In genomic region chr3:104604326-104605010, GRCh38 we compare ENCODE assay signal across 10 cellular contexts.
DNase-seq lines count a peak whose midpoint lies in the region; ATAC-seq, FAIRE-seq and TF ChIP-seq lines count a peak whose summit lies in the region.
"Had no signal": no experiment of that assay in that cellular context is flagged by ENCODE, and none has a peak within 500 bp of the region (broad histone marks: within the 10 kb centered on the region; RNA-seq: fewer than 3 reads in every experiment).

No MANE protein-coding gene starts in this region.

- peak; percentile 36 for TF ChIP-seq CTCF in neural progenitor cell (IDR thresholded peaks at IDR 0.05)

- no peak overlapping the region for H3K4me3 Mint-ChIP-seq in neural progenitor cell
- no peak overlapping the region for H3K4me3 Mint-ChIP-seq in stimulated activated naive CD8-positive, alpha-beta T cell treated with anti-CD3 and anti-CD28 coated beads, Interleukin-15, amount 100 ng/mL, for 72 hours
- H3K4me3 Mint-ChIP-seq in activated CD4-positive, alpha-beta T cell treated with anti-CD3 and anti-CD28 coated beads for 36 hours, result no peak overlapping the region
- H3K4me3 Mint-ChIP-seq: activated CD4-positive, alpha-beta T cell treated with anti-CD3 and anti-CD28 coated beads, Interleukin-2, amount 10 ng/mL, durations not matched to agents 7 days and 5 days had no signal

- no peaks in the 10 kb centered on the region for H3K9me3 ChIP-seq in neural progenitor cell (ENCODE audit: low read depth)

- peaks cover 4% of the 10 kb centered on the region for H3K9me3 Mint-ChIP-seq in neural progenitor cell
- H3K9me3 Mint-ChIP-seq in stimulated activated naive CD8-positive, alpha-beta T cell treated with anti-CD3 and anti-CD28 coated beads, Interleukin-15, amount 100 ng/mL, for 72 hours, result no peaks in the 10 kb centered on the region
- no peaks in the 10 kb centered on the region for H3K9me3 Mint-ChIP-seq in activated CD4-positive, alpha-beta T cell treated with anti-CD3 and anti-CD28 coated beads for 36 hours (ENCODE audit: low read depth)
- H3K9me3 Mint-ChIP-seq: activated CD4-positive, alpha-beta T cell treated with anti-CD3 and anti-CD28 coated beads, Interleukin-2, amount 10 ng/mL, durations not matched to agents 7 days and 5 days had no signal

- POLR2A ChIA-PET in activated CD4-positive, alpha-beta T cell treated with anti-CD3 and anti-CD28 coated beads for 36 hours (lab: Charles Lee), result no interaction called here

- H2AFZ ChIP-seq in neural progenitor cell (replicated peaks), result no peak overlapping the region

- H4K20me1 ChIP-seq in neural progenitor cell (ENCODE audit: low read depth), result no peaks in the 10 kb centered on the region

- H3K27me3 Mint-ChIP-seq in neural progenitor cell (ENCODE audit: insufficient read depth, low read depth), result peaks cover 3% of the 10 kb centered on the region
- peaks cover 27% of the 10 kb centered on the region for H3K27me3 Mint-ChIP-seq in stimulated activated naive CD8-positive, alpha-beta T cell treated with anti-CD3 and anti-CD28 coated beads, Interleukin-15, amount 100 ng/mL, for 72 hours
- H3K27me3 Mint-ChIP-seq in activated CD4-positive, alpha-beta T cell treated with anti-CD3 and anti-CD28 coated beads for 36 hours, result peaks cover 3% of the 10 kb centered on the region

- intact Hi-C loops in activated CD4-positive, alpha-beta T cell treated with anti-CD3 and anti-CD28 coated beads for 36 hours (cut with DNase I, micrococcal nuclease), result no loop called here

- H3K36me3 ChIP-seq in neural progenitor cell, result no peaks in the 10 kb centered on the region

- no peak overlapping the region for H3K27ac Mint-ChIP-seq in neural progenitor cell
- H3K27ac Mint-ChIP-seq in stimulated activated naive CD8-positive, alpha-beta T cell treated with anti-CD3 and anti-CD28 coated beads, Interleukin-15, amount 100 ng/mL, for 72 hours, result no peak overlapping the region
- no peak overlapping the region for H3K27ac Mint-ChIP-seq in activated CD4-positive, alpha-beta T cell treated with anti-CD3 and anti-CD28 coated beads for 36 hours
- H3K27ac Mint-ChIP-seq: activated CD4-positive, alpha-beta T cell treated with anti-CD3 and anti-CD28 coated beads, Interleukin-2, amount 10 ng/mL, durations not matched to agents 7 days and 5 days had no signal

- CTCF ChIA-PET in activated CD4-positive, alpha-beta T cell treated with anti-CD3 and anti-CD28 coated beads for 36 hours (lab: Charles Lee), result no interaction called here

- H3K4me3 ChIP-seq in neural progenitor cell, result no peak overlapping the region

- ATAC-seq in stimulated activated naive CD8-positive, alpha-beta T cell treated with anti-CD3 and anti-CD28 coated beads, Interleukin-15, amount 100 ng/mL, for 72 hours, result no peak
- no peak for ATAC-seq in activated CD4-positive, alpha-beta T cell treated with anti-CD3 and anti-CD28 coated beads for 36 hours

- no peaks in the 10 kb centered on the region for H3K27me3 ChIP-seq in neural progenitor cell

- no peak overlapping the region for H3K27ac ChIP-seq in neural progenitor cell

- H3F3A ChIP-seq in neural progenitor cell (ENCODE audit: low read depth), result no peaks in the 10 kb centered on the region

- H3K4me2 ChIP-seq in neural progenitor cell, result no peak overlapping the region

- no peak overlapping the region for H3K9ac ChIP-seq in neural progenitor cell

- no peak for FAIRE-seq in frontal cortex (lab: Jason Lieb, UNC)

- peak; percentile 48 for DNase-seq in GM03348 (ENCODE audit: low spot score)
- DNase-seq in NCI-H2081 treated with DMSO at 0.1 percent for 48 hours (lab: John Stamatoyannopoulos, UW), result peak; percentile 53
- peak; percentile 26 to 50 for DNase-seq in dermis microvascular lymphatic vessel endothelial cell (ENCODE audit: low read depth in 2 of 2)
- no peak for DNase-seq in neural progenitor cell (ENCODE audit: low spot score)
- no peak for DNase-seq in stimulated activated naive CD8-positive, alpha-beta T cell treated with anti-CD3 and anti-CD28 coated beads, Interleukin-15, amount 100 ng/mL, for 72 hours
- no peak for DNase-seq in stimulated activated CD4-positive, alpha-beta T cell treated with anti-CD3 and anti-CD28 coated beads, Interleukin-4, amount 100 ng/mL, for 4 hours
- no peak for DNase-seq in frontal cortex (ENCODE audit: low spot score in 2 of 2)
- no peak for DNase-seq in activated CD4-positive, alpha-beta T cell treated with anti-CD3 and anti-CD28 coated beads for 36 hours
- DNase-seq: activated CD4-positive, alpha-beta T cell treated with anti-CD3 and anti-CD28 coated beads, Interleukin-2, amount 10 ng/mL, durations not matched to agents 7 days and 5 days; retina had no signal

- H3K4me1 ChIP-seq in neural progenitor cell, result peaks cover 10% of the 10 kb centered on the region

- H3K4me1 Mint-ChIP-seq in neural progenitor cell, result peaks cover 9% of the 10 kb centered on the region
- peaks cover 5% of the 10 kb centered on the region for H3K4me1 Mint-ChIP-seq in stimulated activated naive CD8-positive, alpha-beta T cell treated with anti-CD3 and anti-CD28 coated beads, Interleukin-15, amount 100 ng/mL, for 72 hours
- no peaks in the 10 kb centered on the region for H3K4me1 Mint-ChIP-seq in activated CD4-positive, alpha-beta T cell treated with anti-CD3 and anti-CD28 coated beads for 36 hours

- no peaks in the 10 kb centered on the region for H3K36me3 Mint-ChIP-seq in neural progenitor cell
- no peaks in the 10 kb centered on the region for H3K36me3 Mint-ChIP-seq in activated CD4-positive, alpha-beta T cell treated with anti-CD3 and anti-CD28 coated beads for 36 hours (ENCODE audit: low read depth)

- no peaks in the 10 kb centered on the region for H3K79me2 ChIP-seq in neural progenitor cell (ENCODE audit: low read depth)

Comparison
In these comparisons a context has a peak if more than half of its experiments do, and no peak if none do; other contexts are left out.
1. DNase-seq: peak in GM03348 (single experiment), NCI-H2081 treated with DMSO at 0.1 percent for 48 hours (single experiment) and dermis microvascular lymphatic vessel endothelial cell (2 of 2); none in neural progenitor cell (single experiment), stimulated activated naive CD8-positive, alpha-beta T cell treated with anti-CD3 and anti-CD28 coated beads, Interleukin-15, amount 100 ng/mL, for 72 hours (0 of 2), stimulated activated CD4-positive, alpha-beta T cell treated with anti-CD3 and anti-CD28 coated beads, Interleukin-4, amount 100 ng/mL, for 4 hours (0 of 2), frontal cortex (0 of 2) and activated CD4-positive, alpha-beta T cell treated with anti-CD3 and anti-CD28 coated beads for 36 hours (single experiment).